9 cellular contexts compared by ENCODE assay signal in genomic region chr10:100988166-100988565, GRCh38. TPM values are rescaled to one million over a fixed set of nuclear protein-coding genes. Genes with fewer than 3 reads are reported as not detected.
DNase-seq lines count a peak whose midpoint lies in the region; ATAC-seq, FAIRE-seq and TF ChIP-seq lines count a peak whose summit lies in the region.
"Had no signal": no experiment of that assay in that cellular context is flagged by ENCODE, and none has a peak within 500 bp of the region (broad histone marks: within the 10 kb centered on the region; RNA-seq: fewer than 3 reads in every experiment).

No MANE protein-coding gene starts in this region.

- peak overlapping the region; percentile 99 for H3K4me2 ChIP-seq in astrocyte (ENCODE audit: low read length)

- H3K4me1 ChIP-seq in astrocyte (ENCODE audit: insufficient read depth, low read length) (peaks cover 19% of the 10 kb centered on the region), lower lobe of right lung (peaks cover 30% of the 10 kb centered on the region), tibial nerve (peaks cover 0 to 48% (median 18%) of the 10 kb centered on the region in 4 donors)

- intact Hi-C loops in lower lobe of right lung (cut with DNase I), result no loop called here

- no peak for ATAC-seq in lower lobe of right lung
- ATAC-seq in GM21528 (IDR thresholded peaks at IDR 0.05; ENCODE audit: low FRiP score, unreplicated experiment), result no peak

- H3K4me1 Mint-ChIP-seq in activated naive CD4-positive, alpha-beta T cell treated with anti-CD3 and anti-CD28 coated beads, Interleukin-2, amount 10 ng/mL, durations not matched to agents 7 days and 5 days, result peaks cover 39% of the 10 kb centered on the region
- peaks cover 10% of the 10 kb centered on the region for H3K4me1 Mint-ChIP-seq in astrocyte (ENCODE audit: low read depth, unreplicated experiment)

- H3K9me3 Mint-ChIP-seq in activated naive CD4-positive, alpha-beta T cell treated with anti-CD3 and anti-CD28 coated beads, Interleukin-2, amount 10 ng/mL, durations not matched to agents 7 days and 5 days, result no peaks in the 10 kb centered on the region
- H3K9me3 Mint-ChIP-seq in astrocyte (ENCODE audit: unreplicated experiment), result peaks cover 3% of the 10 kb centered on the region

- no peaks in the 10 kb centered on the region for H3K27me3 Mint-ChIP-seq in activated naive CD4-positive, alpha-beta T cell treated with anti-CD3 and anti-CD28 coated beads, Interleukin-2, amount 10 ng/mL, durations not matched to agents 7 days and 5 days
- H3K27me3 Mint-ChIP-seq in astrocyte (ENCODE audit: low read depth, unreplicated experiment), result no peaks in the 10 kb centered on the region

- H3K27ac Mint-ChIP-seq in activated naive CD4-positive, alpha-beta T cell treated with anti-CD3 and anti-CD28 coated beads, Interleukin-2, amount 10 ng/mL, durations not matched to agents 7 days and 5 days, result no peak overlapping the region
- H3K27ac Mint-ChIP-seq in astrocyte (ENCODE audit: unreplicated experiment), result no peak overlapping the region

- H3K36me3 ChIP-seq in astrocyte (ENCODE audit: insufficient read depth, low read length) (peaks cover 26% of the 10 kb centered on the region), lower lobe of right lung (peaks cover 49% of the 10 kb centered on the region), tibial nerve (peaks cover 0 to 68% (median 0%) of the 10 kb centered on the region in 3 donors)

- H3K4me3 Mint-ChIP-seq in activated naive CD4-positive, alpha-beta T cell treated with anti-CD3 and anti-CD28 coated beads, Interleukin-2, amount 10 ng/mL, durations not matched to agents 7 days and 5 days, result peak overlapping the region; percentile 88
- H3K4me3 Mint-ChIP-seq in astrocyte (ENCODE audit: unreplicated experiment), result peak overlapping the region; percentile 95

- no peak for TF ChIP-seq POLR2A in tibial nerve (IDR thresholded peaks at IDR 0.05)

- TF ChIP-seq CTCF in astrocyte (IDR thresholded peaks at IDR 0.05; ENCODE audit: insufficient read depth, low read depth, low read length) (no peak), lower lobe of right lung (IDR thresholded peaks at IDR 0.05) (no peak), tibial nerve (IDR thresholded peaks at IDR 0.05) (no peak)

- H3K27me3 ChIP-seq in astrocyte (ENCODE audit: insufficient read depth, low read length) (no peaks in the 10 kb centered on the region), lower lobe of right lung (ENCODE audit: low read depth) (no peaks in the 10 kb centered on the region), tibial nerve (no peaks in the 10 kb centered on the region)

- peaks cover 32% of the 10 kb centered on the region for H4K20me1 ChIP-seq in astrocyte (ENCODE audit: insufficient read depth, low read length)

- peaks cover 53% of the 10 kb centered on the region for H3K79me2 ChIP-seq in astrocyte (ENCODE audit: insufficient read depth, low read length)

- H3K4me3 ChIP-seq in astrocyte (ENCODE audit: insufficient read depth, low read depth, low read length), result peak overlapping the region; percentile 92
- H3K4me3 ChIP-seq in lower lobe of right lung, result peak overlapping the region; percentile 93
- peak overlapping the region; percentile 65 to 99 (median 94) for H3K4me3 ChIP-seq in tibial nerve

- H3K9me3 ChIP-seq in astrocyte (ENCODE audit: insufficient read depth, low read depth, low read length) (no peaks in the 10 kb centered on the region), lower lobe of right lung (no peaks in the 10 kb centered on the region), tibial nerve (no peaks in the 10 kb centered on the region)

- FAIRE-seq in astrocyte (lab: Jason Lieb, UNC), result no peak
- FAIRE-seq: TTC549 had no signal

- H2AFZ ChIP-seq in astrocyte (ENCODE audit: low read depth, low read length), result peak overlapping the region; percentile 100

- H3K36me3 Mint-ChIP-seq in activated naive CD4-positive, alpha-beta T cell treated with anti-CD3 and anti-CD28 coated beads, Interleukin-2, amount 10 ng/mL, durations not matched to agents 7 days and 5 days, result peaks cover 28% of the 10 kb centered on the region
- peaks cover 18% of the 10 kb centered on the region for H3K36me3 Mint-ChIP-seq in astrocyte (ENCODE audit: low read depth, unreplicated experiment)

- CTCF ChIA-PET in activated naive CD4-positive, alpha-beta T cell treated with anti-CD3 and anti-CD28 coated beads, Interleukin-2, amount 10 ng/mL, durations not matched to agents 7 days and 5 days (lab: Charles Lee), result interaction anchor here (5.2 kb wide), 1 partner anchor 9 kb away, joined by 26 read pairs; no protein-coding TSS in a partner anchor

- H3K27ac ChIP-seq in astrocyte (ENCODE audit: low read depth, low read length), result no peak overlapping the region
- no peak overlapping the region for H3K27ac ChIP-seq in lower lobe of right lung
- no peak overlapping the region for H3K27ac ChIP-seq in tibial nerve

- DNase-seq in activated naive CD4-positive, alpha-beta T cell treated with anti-CD3 and anti-CD28 coated beads, Interleukin-2, amount 10 ng/mL, durations not matched to agents 7 days and 5 days, result no peak
- DNase-seq in activated naive CD4-positive, alpha-beta T cell treated with anti-CD3 and anti-CD28 coated beads, Interleukin-2, amount 50 U/mL, for 16 hours, result no peak
- DNase-seq in astrocyte (ENCODE audit: low read depth), result no peak
- DNase-seq in lower lobe of right lung, result peak; percentile 27
- DNase-seq in tibial nerve (ENCODE audit: low spot score in 2 of 2), result no peak
- DNase-seq in NCI-H1048 (lab: John Stamatoyannopoulos, UW), result no peak
- no peak for DNase-seq in NCI-H2171 (lab: John Stamatoyannopoulos, UW)

- 69 to 75% methylated on average over 5 to 10 of the region's 10 CpGs for WGBS in tibial nerve, 2 donors

- TF ChIP-seq EP300 in tibial nerve (IDR thresholded peaks at IDR 0.05), result no peak

- H3K9ac ChIP-seq in astrocyte (ENCODE audit: low read length), result peak overlapping the region; percentile 86

RNA-seq across cellular contexts. Expression of gene TWNK, which starts 0.8 kb away (rescaled TPM):
- total RNA-seq in astrocyte (12.9 TPM in 2 replicates), lower lobe of right lung (5.8 TPM), tibial nerve (10 to 100 TPM in 1 of 4 donors, 1 to 10 TPM in 3; 5.0 to 11.4 (median 6.6) TPM)

RNA-seq across cellular contexts. Expression of gene MRPL43, which starts 0.9 kb away (rescaled TPM):
- 61.3 and 75.1 TPM in 2 replicates for total RNA-seq in astrocyte
- total RNA-seq in lower lobe of right lung, result 59.7 TPM
- total RNA-seq in tibial nerve, result 100 to 1,000 TPM in 2 of 4 donors, 10 to 100 TPM in 2; 64.1 to 146 (median 99.5) TPM

RNA-seq across cellular contexts. Expression of gene LZTS2, which starts 11.4 kb away (rescaled TPM):
- 69.9 and 73.9 TPM in 2 replicates for total RNA-seq in astrocyte
- 52.6 TPM for total RNA-seq in lower lobe of right lung
- 100 to 1,000 TPM in 2 of 4 donors, 10 to 100 TPM in 2; 81.4 to 134 (median 98.7) TPM for total RNA-seq in tibial nerve

RNA-seq across cellular contexts. Expression of gene SEMA4G, which starts 18.9 kb away (rescaled TPM):
- total RNA-seq in astrocyte (5.9 and 7.1 TPM in 2 replicates), lower lobe of right lung (5.1 TPM), tibial nerve (1 to 10 TPM; 3.1 to 9.2 (median 5.3) TPM)

RNA-seq across cellular contexts. Expression of gene PDZD7, which starts 42.8 kb away (rescaled TPM):
- total RNA-seq in astrocyte, result 2.2 and 4.5 TPM in 2 replicates
- total RNA-seq in lower lobe of right lung, result 1.6 TPM
- total RNA-seq in tibial nerve, result 1 to 10 TPM in 3 of 4 donors, under 1 TPM in 1; 0.84 to 2.4 (median 1.9) TPM
